8 cellular contexts compared by ENCODE assay signal in genomic region chr5:53110156-53110555, GRCh38. TPM values are rescaled to one million over a fixed set of nuclear protein-coding genes. Genes with fewer than 3 reads are reported as not detected.
DNase-seq lines count a peak whose midpoint lies in the region; ATAC-seq, FAIRE-seq and TF ChIP-seq lines count a peak whose summit lies in the region.

No MANE protein-coding gene starts in this region.

- H3K4me1 ChIP-seq in PC-3 (ENCODE audit: insufficient read depth, low read length) = peaks cover 21% of the 10 kb centered on the region

- POLR2A ChIA-PET in PC-3 (lab: Charles Lee; ENCODE audit: unreplicated experiment) = no interaction called here

- H3K4me3 ChIP-seq in PC-3 (ENCODE audit: low read length) = peak overlapping the region; percentile 90

- H3K4me1 Mint-ChIP-seq in Calu3 (ENCODE audit: low read depth, unreplicated experiment) (peaks cover 20% of the 10 kb centered on the region), osteocyte (ENCODE audit: unreplicated experiment) (peaks cover 20% of the 10 kb centered on the region)

- H3K27me3 Mint-ChIP-seq in Calu3 (ENCODE audit: unreplicated experiment) = no peaks in the 10 kb centered on the region
- H3K27me3 Mint-ChIP-seq in osteocyte (ENCODE audit: unreplicated experiment) = no peaks in the 10 kb centered on the region

- H3K36me3 ChIP-seq in PC-3 (ENCODE audit: low read depth, low read length) = no peaks in the 10 kb centered on the region

- H3K27ac ChIP-seq in PC-3 (ENCODE audit: low read length) (0 out of 2 replicates have a peak overlapping the region, but pooled peaks have one; percentile 10), epithelial cell of prostate (peak overlapping the region; percentile 34)

- no peaks in the 10 kb centered on the region for H3K9me3 ChIP-seq in PC-3 (ENCODE audit: low read length)

- intact Hi-C loops in Calu3 (cut with micrococcal nuclease; ENCODE audit: unreplicated experiment) = no loop called here
- intact Hi-C loops in PC-3 (cut with micrococcal nuclease) = no loop called here

- H3F3A ChIP-seq in PC-3 (ENCODE audit: low read length, unreplicated experiment) = no peaks in the 10 kb centered on the region

- H3K79me2 ChIP-seq in PC-3 (ENCODE audit: low read length) = peaks cover 56% of the 10 kb centered on the region

- no peaks in the 10 kb centered on the region for H4K20me1 ChIP-seq in PC-3 (ENCODE audit: low read length)

- DNase-seq in Calu3 = no peak
- no peak for DNase-seq in PC-3
- no peak for DNase-seq in epithelial cell of prostate (ENCODE audit: low read depth, low spot score)
- no peak for DNase-seq in osteocyte (ENCODE audit: extremely low spot score, unreplicated experiment)
- DNase-seq in islet precursor cell = no peak
- DNase-seq in HTR-8/SVneo (ENCODE audit: insufficient read length, low spot score) = no peak
- no peak for DNase-seq in NCI-H510A (lab: John Stamatoyannopoulos, UW)

- peak overlapping the region; percentile 91 for H3K4me3 Mint-ChIP-seq in Calu3 (ENCODE audit: low read depth, unreplicated experiment)
- H3K4me3 Mint-ChIP-seq in osteocyte (ENCODE audit: unreplicated experiment) = peak overlapping the region; percentile 90

- CTCF ChIA-PET in Calu3 (lab: Charles Lee) (interaction anchor here (1.1 kb wide), 2 partner anchors 10 to 162 kb away, joined by 3 read pairs; no protein-coding TSS in a partner anchor), PC-3 (lab: Charles Lee) (interaction anchor here (1.4 kb wide), 1 partner anchor 162 kb away, joined by 3 read pairs; no protein-coding TSS in a partner anchor)

- no peaks in the 10 kb centered on the region for H3K27me3 ChIP-seq in PC-3 (ENCODE audit: low read length)

- peak overlapping the region; percentile 92 for H3K9ac ChIP-seq in PC-3 (ENCODE audit: low read length)

- H2AFZ ChIP-seq in PC-3 (ENCODE audit: low read length) = peak overlapping the region; percentile 97

- TSS peak; percentile 70 for BruUV-seq in Calu3 (replicated peaks; lab: Mats Ljungman, UMichigan)
- BruUV-seq in PC-3 (replicated peaks; lab: Mats Ljungman, UMichigan) = TSS peak; percentile 91

- H3K9me2 ChIP-seq in PC-3 (replicated peaks; ENCODE audit: low read length) = no peaks in the 10 kb centered on the region

- peak overlapping the region; percentile 69 for H3K27ac Mint-ChIP-seq in Calu3 (ENCODE audit: unreplicated experiment)
- peak overlapping the region; percentile 68 for H3K27ac Mint-ChIP-seq in osteocyte (ENCODE audit: unreplicated experiment)

- FAIRE-seq in HTR-8/SVneo (lab: Jason Lieb, UNC) = no peak

- peak overlapping the region; percentile 84 for H3K4me2 ChIP-seq in PC-3 (ENCODE audit: low read length)

- no peaks in the 10 kb centered on the region for H3K9me3 Mint-ChIP-seq in Calu3 (ENCODE audit: low read depth, unreplicated experiment)
- H3K9me3 Mint-ChIP-seq in osteocyte (ENCODE audit: unreplicated experiment) = no peaks in the 10 kb centered on the region

- ATAC-seq in GM21723 (IDR thresholded peaks at IDR 0.05; ENCODE audit: unreplicated experiment) (peak; percentile 20), PC-3 (peak; percentile 11)

- TF ChIP-seq CTCF in Calu3 (IDR thresholded peaks at IDR 0.05; ENCODE audit: unreplicated experiment) (no peak), PC-3 (conservative IDR thresholded peaks at IDR 0.05; ENCODE audit: low read depth, low read length) (no peak), osteocyte (IDR thresholded peaks at IDR 0.05) (no peak)

- peaks cover 27% of the 10 kb centered on the region for H3K36me3 Mint-ChIP-seq in Calu3 (ENCODE audit: insufficient read depth, unreplicated experiment)
- peaks cover 14% of the 10 kb centered on the region for H3K36me3 Mint-ChIP-seq in osteocyte (ENCODE audit: unreplicated experiment)

RNA-seq across cellular contexts. Expression of gene MOCS2, which starts 0.6 kb away (rescaled TPM):
- total RNA-seq in Calu3 (2022) (41.3 and 42.6 TPM in 2 replicates), PC-3 (2014; rRNA removed) (26.5 and 29.1 TPM in 2 replicates), osteocyte (31.2 and 31.7 TPM in 2 replicates)
